25 cellular contexts compared by ENCODE assay signal in the genomic region with DNA sequence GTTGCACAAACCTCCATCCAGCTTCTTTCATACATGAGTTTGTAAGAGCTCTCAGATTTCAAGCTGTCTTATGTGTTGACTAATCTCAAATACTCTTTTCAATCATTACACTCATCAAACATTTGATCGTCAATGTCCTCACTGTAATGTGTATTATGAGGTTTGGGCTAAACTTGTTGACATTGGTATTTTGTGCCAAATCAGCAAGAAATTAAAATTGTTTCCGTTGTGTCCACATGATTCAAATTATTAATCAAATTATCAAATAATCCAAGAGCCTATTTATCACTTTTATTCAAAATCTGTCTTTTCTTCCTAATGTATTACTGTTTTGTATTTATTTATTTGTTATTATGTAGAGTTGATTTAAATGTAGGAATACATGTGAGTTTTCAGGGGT.
A peak's percentile ranks its signal among the peaks of the same experiment; 100 is the strongest.
DNase-seq lines count a peak whose midpoint lies in the region; ATAC-seq, FAIRE-seq and TF ChIP-seq lines count a peak whose summit lies in the region.
"Had no signal": no experiment of that assay in that cellular context is flagged by ENCODE, and none has a peak within 500 bp of the region (broad histone marks: within the 10 kb centered on the region; RNA-seq: fewer than 3 reads in every experiment).

No MANE protein-coding gene starts in this region.

- intact Hi-C loops in body of pancreas (cut with DNase I) = no loop called here

- H3K36me3 Mint-ChIP-seq in astrocyte (ENCODE audit: low read depth, unreplicated experiment) = peaks cover 4% of the 10 kb centered on the region
- H3K36me3 Mint-ChIP-seq: CD14-positive monocyte; CD4-positive, alpha-beta memory T cell; CD4-positive, CD25-positive, alpha-beta regulatory T cell; CD8-positive, alpha-beta memory T cell had no signal

- H3K27ac Mint-ChIP-seq in astrocyte (ENCODE audit: unreplicated experiment) = no peak overlapping the region
- H3K27ac Mint-ChIP-seq: CD14-positive monocyte; CD4-positive, alpha-beta memory T cell; CD4-positive, CD25-positive, alpha-beta regulatory T cell had no signal

- H3K14ac ChIP-seq in H1 (ENCODE audit: insufficient read length) = no peak overlapping the region

- POLR2A ChIA-PET in A549 (lab: Yijun Ruan, JAX) = no interaction called here
- POLR2A ChIA-PET in H1 (lab: Charles Lee; ENCODE audit: partially characterized antibody) = no interaction called here

- H3K4ac ChIP-seq in H1 (replicated peaks; ENCODE audit: insufficient read length, low read depth, low read length) = no peak overlapping the region

- H4K91ac ChIP-seq in H1 (replicated peaks; ENCODE audit: insufficient read length, low read length) = no peak overlapping the region

- H4K8ac ChIP-seq in H1 (ENCODE audit: extremely low read depth, insufficient read depth, low read length) = no peak overlapping the region

- H3K27ac ChIP-seq in A549 (no peak overlapping the region), astrocyte (ENCODE audit: low read depth, low read length) (no peak overlapping the region), H1 (ENCODE audit: low read depth, low read length) (no peak overlapping the region), body of pancreas (no peak overlapping the region)
- H3K27ac ChIP-seq: BLaER1 had no signal

- no peak overlapping the region for H2BK12ac ChIP-seq in H1 (ENCODE audit: low read depth, low read length)

- H3K79me2 ChIP-seq in astrocyte (ENCODE audit: insufficient read depth, low read length) (no peaks in the 10 kb centered on the region), H1 (ENCODE audit: control insufficient read depth in 1 of 2, insufficient read depth in 2 of 2, low read length in 2 of 2) (no peaks in the 10 kb centered on the region)

- no peak for TF ChIP-seq RAD21 in A549 (conservative IDR thresholded peaks at IDR 0.05 in 1 of 2, IDR thresholded peaks at IDR 0.05 in 1 of 2)
- no peak for TF ChIP-seq RAD21 in H1 (IDR thresholded peaks at IDR 0.05 in 1 of 2, conservative IDR thresholded peaks at IDR 0.05 in 1 of 2; ENCODE audit: low read depth in 2 of 2, low read length in 2 of 2)

- no peak for TF ChIP-seq CTCF in A549 (IDR thresholded peaks at IDR 0.05)
- no peak for TF ChIP-seq CTCF in astrocyte (IDR thresholded peaks at IDR 0.05; ENCODE audit: insufficient read depth, low read depth, low read length)
- no peak for TF ChIP-seq CTCF in H1 (IDR thresholded peaks at IDR 0.05; ENCODE audit: control extremely low read depth in 1 of 3, insufficient read depth in 1 of 3, low read depth in 1 of 3, low read length in 3 of 3)
- no peak for TF ChIP-seq CTCF in body of pancreas (IDR thresholded peaks at IDR 0.05)

- H2BK15ac ChIP-seq in H1 (ENCODE audit: low read length) = no peak overlapping the region

- ATAC-seq in A549 = no peak
- ATAC-seq in body of pancreas = no peak
- ATAC-seq: GM12878 had no signal

- H4K5ac ChIP-seq in H1 (ENCODE audit: insufficient read length, low read depth, low read length) = no peak overlapping the region

- no peak overlapping the region for H3K56ac ChIP-seq in H1 (replicated peaks; ENCODE audit: insufficient read length, low read depth, low read length)

- TF ChIP-seq EP300 in A549 (IDR thresholded peaks at IDR 0.05) = no peak
- TF ChIP-seq EP300 in H1 (IDR thresholded peaks at IDR 0.05; ENCODE audit: borderline replicate concordance in 1 of 2, low read depth in 2 of 2, low read length in 2 of 2) = no peak

- H3K4me1 Mint-ChIP-seq in astrocyte (ENCODE audit: low read depth, unreplicated experiment) = peaks cover 22% of the 10 kb centered on the region
- H3K4me1 Mint-ChIP-seq: CD14-positive monocyte; CD4-positive, CD25-positive, alpha-beta regulatory T cell had no signal

- H4K20me1 ChIP-seq in astrocyte (ENCODE audit: insufficient read depth, low read length) = no peaks in the 10 kb centered on the region
- no peaks in the 10 kb centered on the region for H4K20me1 ChIP-seq in H1 (replicated peaks in 1 of 2; ENCODE audit: control insufficient read depth in 1 of 2, insufficient read depth in 2 of 2, low read length in 2 of 2)
- H4K20me1 ChIP-seq: BLaER1 had no signal

- H3K4me1 ChIP-seq in A549 (no peaks in the 10 kb centered on the region), astrocyte (ENCODE audit: insufficient read depth, low read length) (peaks cover 21% of the 10 kb centered on the region), H1 (replicated peaks in 1 of 4; ENCODE audit: control insufficient read depth in 3 of 4, insufficient read depth in 4 of 4, low read length in 3 of 4) (no peaks in the 10 kb centered on the region), body of pancreas (no peaks in the 10 kb centered on the region)
- H3K4me1 ChIP-seq: BE2C, Caco-2 had no signal

- no peak overlapping the region for H2BK5ac ChIP-seq in H1 (ENCODE audit: low read depth, low read length)

- no peak overlapping the region for H3K18ac ChIP-seq in H1 (ENCODE audit: extremely low read depth, low read length)

- H3K27me3 ChIP-seq in astrocyte (ENCODE audit: insufficient read depth, low read length) (peaks cover 4% of the 10 kb centered on the region), H1 (replicated peaks in 1 of 4; ENCODE audit: control insufficient read depth in 3 of 4, extremely low read depth in 1 of 4, insufficient read depth in 3 of 4, low read length in 3 of 4) (no peaks in the 10 kb centered on the region), body of pancreas (no peaks in the 10 kb centered on the region)
- H3K27me3 ChIP-seq: BE2C, BLaER1 had no signal

- no peaks in the 10 kb centered on the region for H3K9me3 Mint-ChIP-seq in astrocyte (ENCODE audit: unreplicated experiment)

- H3K4me2 ChIP-seq in A549 (no peak overlapping the region), astrocyte (ENCODE audit: low read length) (no peak overlapping the region), H1 (ENCODE audit: insufficient read depth in 1 of 2, low read depth in 2 of 2, low read length in 2 of 2) (no peak overlapping the region)
- H3K4me2 ChIP-seq: BLaER1 had no signal

- no peak overlapping the region for H2AK5ac ChIP-seq in H1 (ENCODE audit: low read depth, low read length)

- no peak overlapping the region for H3K4me3 Mint-ChIP-seq in astrocyte (ENCODE audit: unreplicated experiment)
- H3K4me3 Mint-ChIP-seq: CD14-positive monocyte; CD4-positive, alpha-beta memory T cell; CD4-positive, CD25-positive, alpha-beta regulatory T cell; CD8-positive, alpha-beta memory T cell had no signal

- no peaks in the 10 kb centered on the region for H3K36me3 ChIP-seq in astrocyte (ENCODE audit: insufficient read depth, low read length)
- H3K36me3 ChIP-seq in H1 (ENCODE audit: control insufficient read depth in 2 of 4, insufficient read depth in 4 of 4, low read length in 3 of 4) = no peaks in the 10 kb centered on the region
- H3K36me3 ChIP-seq in body of pancreas (replicated peaks in 1 of 2; ENCODE audit: insufficient read depth in 1 of 2, low read depth in 2 of 2) = no peaks in the 10 kb centered on the region
- H3K36me3 ChIP-seq: BE2C, BLaER1 had no signal

- H3K4me3 ChIP-seq in A549 = no peak overlapping the region
- H3K4me3 ChIP-seq in astrocyte (ENCODE audit: insufficient read depth, low read depth, low read length) = no peak overlapping the region
- H3K4me3 ChIP-seq in H1 (ENCODE audit: extremely low read depth in 1 of 4, insufficient read depth in 2 of 4, low read depth in 3 of 4, low read length in 4 of 4) = no peak overlapping the region
- no peak overlapping the region for H3K4me3 ChIP-seq in body of pancreas
- H3K4me3 ChIP-seq: BLaER1, GM12878 had no signal

- WGBS in A549 (ENCODE audit: missing lambda C conversion rate) = 1% methylated on average over 2 of the region's 2 CpGs
- 94% methylated on average over 2 of the region's 2 CpGs; no CpG with 5 or more reads in 1 of the 2 experiments for WGBS in H1 (ENCODE audit: extremely low coverage in 1 of 2, insufficient coverage in 1 of 2, insufficient read length in 1 of 2, insufficient replicate concordance in 2 of 2, low coverage in 1 of 2, low lambda C conversion rate in 2 of 2, missing lambda C conversion rate in 1 of 2), 2 experiments
- WGBS in body of pancreas, 2 donors = 77 to 86% methylated on average over 2 of the region's 2 CpGs

- CTCF ChIA-PET in A549 (lab: Yijun Ruan, JAX) (no interaction called here), H1 (lab: Charles Lee; ENCODE audit: partially characterized antibody) (no interaction called here)

- H3K23me2 ChIP-seq in H1 (ENCODE audit: low read depth, low read length) = no peaks in the 10 kb centered on the region

- H3K79me1 ChIP-seq in H1 (ENCODE audit: low read depth, low read length) = no peaks in the 10 kb centered on the region

- H3K9me3 ChIP-seq in A549 (no peaks in the 10 kb centered on the region), astrocyte (ENCODE audit: insufficient read depth, low read depth, low read length) (no peaks in the 10 kb centered on the region), H1 (ENCODE audit: insufficient read depth in 2 of 2, low read depth in 1 of 2, low read length in 1 of 2) (no peaks in the 10 kb centered on the region), body of pancreas (no peaks in the 10 kb centered on the region)
- H3K9me3 ChIP-seq: BE2C, BLaER1, Caco-2 had no signal

- H2BK120ac ChIP-seq in H1 (replicated peaks; ENCODE audit: low read depth, low read length) = no peak overlapping the region

- TF ChIP-seq POLR2A in A549 (IDR thresholded peaks at IDR 0.05; ENCODE audit: low read length) (no peak), H1 (IDR thresholded peaks at IDR 0.05; ENCODE audit: control extremely low read depth in 1 of 2, low read depth in 2 of 2, low read length in 2 of 2) (no peak), body of pancreas (IDR thresholded peaks at IDR 0.05) (no peak)

- H3K27me3 Mint-ChIP-seq in astrocyte (ENCODE audit: low read depth, unreplicated experiment) = peaks cover 6% of the 10 kb centered on the region

- H2AFZ ChIP-seq in astrocyte (ENCODE audit: low read depth, low read length) (no peak overlapping the region), H1 (ENCODE audit: low read length) (no peak overlapping the region)

- DNase-seq in A549 (ENCODE audit: low read depth in 1 of 2, low spot score in 1 of 2) (no peak), astrocyte (ENCODE audit: low read depth) (no peak), H1 (ENCODE audit: low read depth in 1 of 2, low spot score in 2 of 2) (no peak), NCI-H69 (lab: John Stamatoyannopoulos, UW) (no peak), body of pancreas (no peak), DMS79 (lab: John Stamatoyannopoulos, UW) (no peak)
- DNase-seq: 8988T; ACHN; BE2C; C1 segment of cervical spinal cord; Caco-2; Calu3; CD4-positive, alpha-beta memory T cell; CD4-positive, CD25-positive, alpha-beta regulatory T cell; CD8-positive, alpha-beta memory T cell; DND-41; EL; GDM1 had no signal

- no peak overlapping the region for H3K23ac ChIP-seq in H1 (ENCODE audit: insufficient read length)

- H3K9ac ChIP-seq in astrocyte (ENCODE audit: low read length) = no peak overlapping the region
- H3K9ac ChIP-seq in H1 (replicated peaks in 1 of 4; ENCODE audit: extremely low read depth in 1 of 4, low read depth in 3 of 4, low read length in 3 of 4) = no peak overlapping the region
- H3K9ac ChIP-seq: BLaER1 had no signal

- H2BK20ac ChIP-seq in H1 (ENCODE audit: low read length) = no peak overlapping the region

- FAIRE-seq in A204.1 (lab: Jason Lieb, UNC) = peak; percentile 30
- FAIRE-seq in A549 (lab: Jason Lieb, UNC) = no peak
- FAIRE-seq in astrocyte (lab: Jason Lieb, UNC) = peak; percentile 17
- no peak for FAIRE-seq in H1 (lab: Jason Lieb, UNC)
- FAIRE-seq: D721Med, GM12878, GM12892, GM19239 had no signal

TF ChIP-seq in A549, 52 proteins besides CTCF, POLR2A, EP300 and RAD21 (continues in another document):
- TF ChIP-seq MAFK (IDR thresholded peaks at IDR 0.05; ENCODE audit: partially characterized antibody) = peak; percentile 79
